Comparison of ENCODE assay signal across 17 cellular contexts in the genomic region with DNA sequence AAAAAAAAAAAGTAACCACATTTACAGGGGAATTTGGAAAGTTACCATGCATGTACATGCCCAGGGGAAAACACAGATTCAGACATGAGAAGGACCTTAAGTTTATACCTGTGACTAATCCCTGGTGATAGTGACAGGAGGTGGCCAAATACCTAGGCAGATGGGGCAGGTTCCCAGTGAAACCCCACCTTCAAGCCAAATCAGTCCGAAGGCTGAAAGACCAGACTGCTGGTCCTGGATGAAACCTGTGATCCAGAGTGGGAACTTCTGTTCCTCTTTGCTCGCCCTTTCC. TPM values are rescaled to one million over a fixed set of nuclear protein-coding genes. Genes with fewer than 3 reads are reported as not detected.
DNase-seq lines count a peak whose midpoint lies in the region; ATAC-seq, FAIRE-seq and TF ChIP-seq lines count a peak whose summit lies in the region.
"Had no signal": no experiment of that assay in that cellular context is flagged by ENCODE, and none has a peak within 500 bp of the region (broad histone marks: within the 10 kb centered on the region; RNA-seq: fewer than 3 reads in every experiment).

No MANE protein-coding gene starts in this region.

- no peaks in the 10 kb centered on the region for H3K79me2 ChIP-seq in DOHH2 (ENCODE audit: control insufficient read depth, low read length)

- peaks cover 44% of the 10 kb centered on the region for H3K36me3 ChIP-seq in BLaER1
- peaks cover 7% of the 10 kb centered on the region for H3K36me3 ChIP-seq in DOHH2 (ENCODE audit: control insufficient read depth, low read length)
- H3K36me3 ChIP-seq in bronchial epithelial cell (ENCODE audit: control insufficient read depth, insufficient read depth, low read length), result peaks cover 2% of the 10 kb centered on the region
- H3K36me3 ChIP-seq: colonic mucosa, ovary had no signal

- H3F3A ChIP-seq in DOHH2 (ENCODE audit: control insufficient read depth, insufficient read depth), result peaks cover 17% of the 10 kb centered on the region

- H3K4me2 ChIP-seq in BLaER1 (peak overlapping the region; percentile 77), DOHH2 (ENCODE audit: low read length) (peak overlapping the region; percentile 63; the same call in 1 of the 2 replicates)

- H3K4me3 ChIP-seq in BLaER1 (peak overlapping the region; percentile 41), DOHH2 (ENCODE audit: low read length) (no peak overlapping the region), bronchial epithelial cell (ENCODE audit: low read depth, low read length) (no peak overlapping the region)
- H3K4me3 ChIP-seq: colonic mucosa, ovary, suprapubic skin had no signal

- no peak for ATAC-seq in GM18519 (IDR thresholded peaks at IDR 0.05; ENCODE audit: low FRiP score, unreplicated experiment)
- ATAC-seq: left colon had no signal

- peaks cover 57% of the 10 kb centered on the region for H3K4me1 ChIP-seq in BLaER1
- peaks cover 36% of the 10 kb centered on the region for H3K4me1 ChIP-seq in DOHH2 (ENCODE audit: control insufficient read depth, low read length)
- H3K4me1 ChIP-seq: colonic mucosa, suprapubic skin had no signal

- FAIRE-seq in bronchial epithelial cell (lab: Jason Lieb, UNC), result no peak
- FAIRE-seq in D721Med (lab: Jason Lieb, UNC), result no peak
- FAIRE-seq: astrocyte, frontal cortex had no signal

- TF ChIP-seq CTCF in DOHH2 (IDR thresholded peaks at IDR 0.05; ENCODE audit: low read depth, low read length, poor library complexity, severe bottlenecking) (no peak), bronchial epithelial cell (IDR thresholded peaks at IDR 0.05; ENCODE audit: insufficient read depth, low read length, severe bottlenecking) (no peak), D721Med (IDR thresholded peaks at IDR 0.05; ENCODE audit: insufficient read depth, missing control alignments) (no peak)

- H4K20me1 ChIP-seq in BLaER1 (no peaks in the 10 kb centered on the region), DOHH2 (ENCODE audit: control insufficient read depth, insufficient read depth, low read depth, low read length) (0 out of 2 replicates have a peak, but pooled peaks cover 3% of the 10 kb centered on the region)

- no peaks in the 10 kb centered on the region for H3K9me2 ChIP-seq in DOHH2 (replicated peaks; ENCODE audit: control insufficient read depth, low read length)

- H3K9me3 ChIP-seq in BLaER1 (peaks cover 49% of the 10 kb centered on the region), DOHH2 (ENCODE audit: control insufficient read depth, insufficient read depth, low read length) (no peaks in the 10 kb centered on the region)
- H3K9me3 ChIP-seq: colonic mucosa, ovary, suprapubic skin had no signal

- H3K27ac ChIP-seq in BLaER1, result peak overlapping the region; percentile 89
- no peak overlapping the region for H3K27ac ChIP-seq in DOHH2 (ENCODE audit: low read depth, low read length)
- H3K27ac ChIP-seq: colonic mucosa, ovary, suprapubic skin had no signal

- peak; percentile 56 for DNase-seq in bronchial epithelial cell (ENCODE audit: low read depth)
- no peak for DNase-seq in D721Med (ENCODE audit: insufficient read length, low spot score)
- DNase-seq in NCI-H146 (lab: John Stamatoyannopoulos, UW), result no peak
- DNase-seq: activated CD4-positive, alpha-beta T cell treated with anti-CD3 and anti-CD28 coated beads, Interleukin-2, amount 50 U/mL, for 48 hours; colonic mucosa; GOT3; left colon; NCI-H1105 treated with DMSO at 0.1 percent for 48 hours; NCI-H774; ovary; stimulated activated CD4-positive, alpha-beta T cell treated with anti-CD3 and anti-CD28 coated beads, Interleukin-1b, Interleukin-23, amount 100 ng/mL, for 48 hours had no signal

- no peaks in the 10 kb centered on the region for H3K27me3 ChIP-seq in BLaER1
- no peaks in the 10 kb centered on the region for H3K27me3 ChIP-seq in DOHH2 (ENCODE audit: control insufficient read depth, low read length)
- no peaks in the 10 kb centered on the region for H3K27me3 ChIP-seq in bronchial epithelial cell (ENCODE audit: control insufficient read depth, insufficient read depth, low read length)
- H3K27me3 ChIP-seq: colonic mucosa, ovary, suprapubic skin had no signal

- peak overlapping the region; percentile 68; the same call in 1 of the 2 replicates for H3K9ac ChIP-seq in BLaER1

RNA-seq across cellular contexts. Expression of a gene that starts 15.8 kb away (rescaled TPM):
- total RNA-seq in bronchial epithelial cell, result 51.1 and 57.9 TPM in 2 replicates

RNA-seq across cellular contexts. Expression of a gene that starts 16.1 kb away (rescaled TPM):
- 49.8 and 54.3 TPM in 2 replicates for total RNA-seq in bronchial epithelial cell

RNA-seq across cellular contexts. Expression of a gene that starts 35.9 kb away (rescaled TPM):
- total RNA-seq in bronchial epithelial cell, result 167 and 232 TPM in 2 replicates

RNA-seq across cellular contexts. Expression of a gene that starts 36.0 kb away (rescaled TPM):
- total RNA-seq in bronchial epithelial cell, result 72.5 and 95.6 TPM in 2 replicates

RNA-seq across cellular contexts. Expression of a gene that starts 49.1 kb away (rescaled TPM):
- total RNA-seq in bronchial epithelial cell, result 20.5 and 24.8 TPM in 2 replicates
